ENCODE assay signal across 19 cellular contexts in genomic region chr10:68625316-68625921, GRCh38.
DNase-seq lines count a peak whose midpoint lies in the region; ATAC-seq and TF ChIP-seq lines count a peak whose summit lies in the region.
"Had no signal": no experiment of that assay in that cellular context is flagged by ENCODE, and none has a peak within 500 bp of the region (broad histone marks: within the 10 kb centered on the region; RNA-seq: fewer than 3 reads in every experiment).

No MANE protein-coding gene starts in this region.

- H3K27ac ChIP-seq in BLaER1 treated with 17β-estradiol and CSF1 and Interleukin-3, amounts not matched to agents 10 nM and 100 nM = no peak overlapping the region
- H3K27ac ChIP-seq in naive thymus-derived CD4-positive, alpha-beta T cell (ENCODE audit: low read depth, low read length) = peak overlapping the region; percentile 18
- H3K27ac ChIP-seq: body of pancreas, prostate gland, tibial artery had no signal

- H4K20me1 ChIP-seq in BLaER1 treated with 17β-estradiol and CSF1 and Interleukin-3, amounts not matched to agents 10 nM and 100 nM = no peaks in the 10 kb centered on the region

- H3K27me3 Mint-ChIP-seq in T-helper 17 cell = no peaks in the 10 kb centered on the region
- H3K27me3 Mint-ChIP-seq in naive thymus-derived CD4-positive, alpha-beta T cell = peaks cover 0 to 5% (median 0%) of the 10 kb centered on the region in 5 donors
- H3K27me3 Mint-ChIP-seq: activated B cell treated with CpG ODN at 0.5 μM for 24 hours had no signal

- peaks cover 0 to 28% (median 19%) of the 10 kb centered on the region in 10 experiments; a peak in 14 of 20 replicates for H3K4me1 ChIP-seq in BLaER1 treated with 17β-estradiol and CSF1 and Interleukin-3, amounts not matched to agents 10 nM and 100 nM
- H3K4me1 ChIP-seq in naive thymus-derived CD4-positive, alpha-beta T cell (ENCODE audit: control insufficient read depth in 2 of 2, insufficient read depth in 2 of 2, low read length in 2 of 2) = peaks cover 19 to 20% of the 10 kb centered on the region in 2 donors
- H3K4me1 ChIP-seq: body of pancreas, prostate gland had no signal

- peaks cover 3% of the 10 kb centered on the region for H3K36me3 Mint-ChIP-seq in T-helper 17 cell (ENCODE audit: low read depth)
- peaks cover 0 to 11% (median 2%) of the 10 kb centered on the region in 5 donors for H3K36me3 Mint-ChIP-seq in naive thymus-derived CD4-positive, alpha-beta T cell

- TF ChIP-seq CTCF in GM12865 (IDR thresholded peaks at IDR 0.05; ENCODE audit: insufficient read depth, low read depth, low read length, missing control alignments) = no peak

- peak overlapping the region; percentile 80 for H3K27ac Mint-ChIP-seq in T-helper 17 cell
- H3K27ac Mint-ChIP-seq in naive thymus-derived CD4-positive, alpha-beta T cell = peak overlapping the region in 8 of 9 donors; percentile 40 to 90 (median 74)
- H3K27ac Mint-ChIP-seq: activated B cell treated with CpG ODN at 0.5 μM for 24 hours had no signal

- CTCF ChIA-PET in naive thymus-derived CD4-positive, alpha-beta T cell (lab: Charles Lee) = no interaction called here

- ATAC-seq in T-helper 17 cell = peak; percentile 23
- no peak for ATAC-seq in naive thymus-derived CD4-positive, alpha-beta T cell
- no peak for ATAC-seq in HG03045 (IDR thresholded peaks at IDR 0.05; ENCODE audit: unreplicated experiment)
- no peak for ATAC-seq in HG03135 (IDR thresholded peaks at IDR 0.05; ENCODE audit: unreplicated experiment)
- ATAC-seq: body of pancreas had no signal

- H3K9me3 Mint-ChIP-seq in naive thymus-derived CD4-positive, alpha-beta T cell = peaks cover 0 to under 1% (median 0%) of the 10 kb centered on the region in 11 donors
- H3K9me3 Mint-ChIP-seq: activated B cell treated with CpG ODN at 0.5 μM for 24 hours had no signal

- no peak overlapping the region for H3K9ac ChIP-seq in BLaER1 treated with 17β-estradiol and CSF1 and Interleukin-3, amounts not matched to agents 10 nM and 100 nM

- no peak overlapping the region for H3K4me3 ChIP-seq in BLaER1 treated with 17β-estradiol and CSF1 and Interleukin-3, amounts not matched to agents 10 nM and 100 nM
- H3K4me3 ChIP-seq in GM12865 (ENCODE audit: low read depth, low read length) = peak overlapping the region; percentile 24
- H3K4me3 ChIP-seq in naive thymus-derived CD4-positive, alpha-beta T cell (ENCODE audit: low read length) = no peak overlapping the region
- H3K4me3 ChIP-seq: body of pancreas, prostate gland, tibial artery had no signal

- H3K4me3 Mint-ChIP-seq in T-helper 17 cell = peak overlapping the region; percentile 58
- H3K4me3 Mint-ChIP-seq in naive thymus-derived CD4-positive, alpha-beta T cell = peak overlapping the region in 9 of 10 donors; percentile 11 to 69 (median 55)
- H3K4me3 Mint-ChIP-seq: activated B cell treated with CpG ODN at 0.5 μM for 24 hours had no signal

- no peaks in the 10 kb centered on the region for H3K36me3 ChIP-seq in BLaER1 treated with 17β-estradiol and CSF1 and Interleukin-3, amounts not matched to agents 10 nM and 100 nM
- H3K36me3 ChIP-seq in naive thymus-derived CD4-positive, alpha-beta T cell (ENCODE audit: control insufficient read depth in 2 of 3, insufficient read depth in 3 of 3, low read length in 3 of 3) = no peaks in the 10 kb centered on the region
- H3K36me3 ChIP-seq: BE2C, prostate gland, tibial artery had no signal

- DNase-seq in GM12865 (ENCODE audit: low read depth) = peak; percentile 64
- no peak for DNase-seq in T-helper 17 cell
- peak in 2 of 9 donors; percentile 7 to 11 for DNase-seq in naive thymus-derived CD4-positive, alpha-beta T cell
- no peak for DNase-seq in hypothalamus (lab: John Stamatoyannopoulos, UW)
- DNase-seq in SW480 (ENCODE audit: low spot score) = no peak
- DNase-seq: activated B cell treated with CpG ODN at 0.5 μM for 24 hours, activated gamma-delta T cell, BE2C, body of pancreas, dermis blood vessel endothelial cell, DMS153, NCI-H187, NCI-H446 treated with DMSO at 0.1 percent for 48 hours, SHP77 treated with DMSO at 0.1 percent for 48 hours, tibial artery had no signal

- intact Hi-C loops in naive thymus-derived CD4-positive, alpha-beta T cell (cut with micrococcal nuclease) = loop anchor here in 1 of 2 donors (1.0 kb wide), 1 partner anchor 25 kb away; no protein-coding TSS in a partner anchor

- H3K4me1 Mint-ChIP-seq in T-helper 17 cell = peaks cover 36% of the 10 kb centered on the region
- peaks cover 12 to 47% (median 35%) of the 10 kb centered on the region in 7 donors for H3K4me1 Mint-ChIP-seq in naive thymus-derived CD4-positive, alpha-beta T cell

- H3K27me3 ChIP-seq in BLaER1 treated with 17β-estradiol and CSF1 and Interleukin-3, amounts not matched to agents 10 nM and 100 nM = no peaks in the 10 kb centered on the region
- no peaks in the 10 kb centered on the region for H3K27me3 ChIP-seq in naive thymus-derived CD4-positive, alpha-beta T cell (ENCODE audit: control insufficient read depth in 2 of 2, insufficient read depth in 2 of 2, low read length in 2 of 2)
- H3K27me3 ChIP-seq: BE2C, body of pancreas, tibial artery had no signal

- peak overlapping the region in 8 of 11 experiments; percentile 18 to 80 (median 44); a peak in 14 of 22 replicates for H3K4me2 ChIP-seq in BLaER1 treated with 17β-estradiol and CSF1 and Interleukin-3, amounts not matched to agents 10 nM and 100 nM

- POLR2A ChIA-PET in naive thymus-derived CD4-positive, alpha-beta T cell (lab: Charles Lee) = no interaction called here

- no peaks in the 10 kb centered on the region for H3K9me3 ChIP-seq in BLaER1 treated with 17β-estradiol and CSF1 and Interleukin-3, amounts not matched to agents 10 nM and 100 nM (replicated peaks in 1 of 11)
- no peaks in the 10 kb centered on the region for H3K9me3 ChIP-seq in T-helper 17 cell (ENCODE audit: control insufficient read depth, low read length, poor library complexity, severe bottlenecking)
- H3K9me3 ChIP-seq in naive thymus-derived CD4-positive, alpha-beta T cell (ENCODE audit: control insufficient read depth in 2 of 3, low read length in 3 of 3) = no peaks in the 10 kb centered on the region
- H3K9me3 ChIP-seq: BE2C, body of pancreas, prostate gland, tibial artery had no signal
